In the genomic region with DNA sequence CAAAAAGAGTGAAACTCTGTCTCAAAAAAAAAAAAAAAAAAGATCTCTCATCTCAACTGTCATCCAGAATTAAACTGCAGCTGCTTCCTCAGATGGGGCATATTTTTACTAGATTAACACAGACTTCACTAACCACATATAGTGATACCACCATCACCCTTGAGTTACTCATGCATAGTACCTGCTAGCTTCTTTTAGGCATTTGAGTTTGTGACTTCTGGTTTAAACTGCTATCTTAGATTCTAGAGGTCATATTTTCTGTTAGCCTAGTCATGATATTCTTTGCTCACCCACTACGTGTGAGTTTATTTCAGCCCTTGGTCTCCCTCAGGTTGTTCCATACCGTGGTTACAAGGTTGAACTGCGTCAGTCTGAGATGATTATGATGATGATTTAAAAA, we compare ENCODE assay signal across 14 cellular contexts.
DNase-seq lines count a peak whose midpoint lies in the region; ATAC-seq, FAIRE-seq and TF ChIP-seq lines count a peak whose summit lies in the region.
"Had no signal": no experiment of that assay in that cellular context is flagged by ENCODE, and none has a peak within 500 bp of the region (broad histone marks: within the 10 kb centered on the region; RNA-seq: fewer than 3 reads in every experiment).

No MANE protein-coding gene starts in this region.

- no peaks in the 10 kb centered on the region for H3K9me3 Mint-ChIP-seq in stimulated activated naive CD8-positive, alpha-beta T cell treated with anti-CD3 and anti-CD28 coated beads, Interleukin-15, amount 100 ng/mL, for 72 hours
- H3K9me3 Mint-ChIP-seq: nephron progenitor cell had no signal

- no peaks in the 10 kb centered on the region for H3K36me3 ChIP-seq in suprapubic skin
- H3K36me3 ChIP-seq: upper lobe of left lung had no signal

- H3K4me3 ChIP-seq in suprapubic skin = no peak overlapping the region
- H3K4me3 ChIP-seq: A549, upper lobe of left lung had no signal

- no peak for TF ChIP-seq POLR2A in suprapubic skin (IDR thresholded peaks at IDR 0.05)

- TF ChIP-seq CTCF in suprapubic skin (IDR thresholded peaks at IDR 0.05) = no peak

- H3K27me3 Mint-ChIP-seq in stimulated activated naive CD8-positive, alpha-beta T cell treated with anti-CD3 and anti-CD28 coated beads, Interleukin-15, amount 100 ng/mL, for 72 hours = no peaks in the 10 kb centered on the region

- no peaks in the 10 kb centered on the region for H3K27me3 ChIP-seq in suprapubic skin
- H3K27me3 ChIP-seq: upper lobe of left lung had no signal

- FAIRE-seq in frontal cortex (lab: Jason Lieb, UNC) = no peak
- FAIRE-seq: A549, G401.6 had no signal

- peak; percentile 69 for ATAC-seq in stimulated activated naive CD8-positive, alpha-beta T cell treated with anti-CD3 and anti-CD28 coated beads, Interleukin-15, Interleukin-2, amounts not matched to agents 100 U/mL and 50 U/mL, for 24 hours
- no peak for ATAC-seq in stimulated activated naive CD8-positive, alpha-beta T cell treated with anti-CD3 and anti-CD28 coated beads, Interleukin-15, amount 100 ng/mL, for 72 hours
- peak; percentile 91 for ATAC-seq in HG02642 (IDR thresholded peaks at IDR 0.05; ENCODE audit: poor library complexity, unreplicated experiment)
- peak; percentile 89 for ATAC-seq in HG03469 (IDR thresholded peaks at IDR 0.05; ENCODE audit: unreplicated experiment)
- no peak for ATAC-seq in Right ventricle myocardium superior (ENCODE audit: poor library complexity)
- ATAC-seq: A549 had no signal

- H3K9me3 ChIP-seq in suprapubic skin = no peaks in the 10 kb centered on the region
- H3K9me3 ChIP-seq: A549, upper lobe of left lung had no signal

- WGBS in suprapubic skin = 90% methylated on average over 3 of the region's 3 CpGs

- H3K27ac ChIP-seq in suprapubic skin = no peak overlapping the region
- H3K27ac ChIP-seq: A549, upper lobe of left lung had no signal

- intact Hi-C loops in Right ventricle myocardium superior (cut with DNase I) = no loop called here

- no peak for DNase-seq in stimulated activated naive CD8-positive, alpha-beta T cell treated with anti-CD3 and anti-CD28 coated beads, Interleukin-15, Interleukin-2, amounts not matched to agents 100 U/mL and 50 U/mL, for 24 hours
- DNase-seq in stimulated activated naive CD8-positive, alpha-beta T cell treated with anti-CD3 and anti-CD28 coated beads, Interleukin-15, amount 100 ng/mL, for 72 hours = no peak
- DNase-seq in suprapubic skin (ENCODE audit: low spot score in 2 of 2) (no peak), frontal cortex (ENCODE audit: low spot score in 2 of 2) (no peak), Right ventricle myocardium superior (no peak), DMS53 treated with DMSO at 0.1 percent for 48 hours (lab: John Stamatoyannopoulos, UW; ENCODE audit: unreplicated experiment) (no peak)
- DNase-seq: NCI-H446; nephron progenitor cell; stimulated activated CD4-positive, alpha-beta T cell treated with anti-CD3 and anti-CD28 coated beads, Interleukin-2, amount 100 ng/mL, for 48 hours; upper lobe of left lung had no signal

- no peaks in the 10 kb centered on the region for H3K4me1 ChIP-seq in suprapubic skin
- H3K4me1 ChIP-seq: A549, upper lobe of left lung had no signal

- no peak for TF ChIP-seq EP300 in suprapubic skin (IDR thresholded peaks at IDR 0.05)

- H3K4me3 Mint-ChIP-seq in stimulated activated naive CD8-positive, alpha-beta T cell treated with anti-CD3 and anti-CD28 coated beads, Interleukin-15, amount 100 ng/mL, for 72 hours = no peak overlapping the region
- H3K4me3 Mint-ChIP-seq: nephron progenitor cell had no signal

- H3K4me1 Mint-ChIP-seq in stimulated activated naive CD8-positive, alpha-beta T cell treated with anti-CD3 and anti-CD28 coated beads, Interleukin-15, amount 100 ng/mL, for 72 hours = peaks cover 10% of the 10 kb centered on the region
- H3K4me1 Mint-ChIP-seq: nephron progenitor cell had no signal

- H3K27ac Mint-ChIP-seq in stimulated activated naive CD8-positive, alpha-beta T cell treated with anti-CD3 and anti-CD28 coated beads, Interleukin-15, amount 100 ng/mL, for 72 hours = no peak overlapping the region
- H3K27ac Mint-ChIP-seq: nephron progenitor cell had no signal

Comparison
In these comparisons a context has a peak if more than half of its experiments do, and no peak if none do; other contexts are left out.
1. ATAC-seq: peak in stimulated activated naive CD8-positive, alpha-beta T cell treated with anti-CD3 and anti-CD28 coated beads, Interleukin-15, Interleukin-2, amounts not matched to agents 100 U/mL and 50 U/mL, for 24 hours (single experiment), HG02642 (single experiment) and HG03469 (single experiment); none in stimulated activated naive CD8-positive, alpha-beta T cell treated with anti-CD3 and anti-CD28 coated beads, Interleukin-15, amount 100 ng/mL, for 72 hours (single experiment) and Right ventricle myocardium superior (single experiment).